Comparison of ENCODE assay signal across 18 cellular contexts in the genomic region with DNA sequence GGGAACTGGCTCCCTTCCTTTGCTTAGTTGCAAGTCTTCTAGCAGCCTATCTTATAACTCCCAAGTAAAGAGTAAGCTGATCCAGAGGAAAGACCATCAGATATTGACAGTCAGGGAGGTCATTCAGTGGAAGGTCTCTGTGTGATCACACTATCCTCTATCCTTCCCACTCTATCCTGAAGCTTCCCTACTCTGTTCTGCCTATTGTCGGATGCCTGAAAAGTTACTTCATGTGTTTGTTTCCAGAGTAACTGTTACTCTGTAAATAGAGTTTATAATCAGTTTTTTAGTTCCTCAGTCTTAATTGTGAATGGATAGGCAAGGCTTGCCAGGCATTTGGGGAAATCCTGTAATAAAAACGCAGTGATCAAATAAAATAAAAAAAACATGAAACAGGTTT.
"Had no signal": no experiment of that assay in that cellular context is flagged by ENCODE, and none has a peak within 500 bp of the region (broad histone marks: within the 10 kb centered on the region; RNA-seq: fewer than 3 reads in every experiment).

No MANE protein-coding gene starts in this region.

- H3K27ac ChIP-seq: brain microvascular endothelial cell, coronary artery, hepatocyte, lower lobe of right lung, ovary, psoas muscle, sigmoid colon, thoracic aorta, upper lobe of left lung had no signal

- H3K9me3 ChIP-seq: lower lobe of right lung, ovary, psoas muscle, sigmoid colon, thoracic aorta, upper lobe of left lung had no signal

- DNase-seq: activated CD4-positive, alpha-beta T cell treated with anti-CD3 and anti-CD28 coated beads, Interleukin-2, amount 10 ng/mL, durations not matched to agents 7 days and 5 days; activated CD8-positive, alpha-beta memory T cell treated with anti-CD3 and anti-CD28 coated beads, Interleukin-2, amount 50 U/mL, for 4 hours; activated effector memory CD4-positive, alpha-beta T cell treated with Interleukin-2 at 50 U/mL for 16 hours; activated naive CD4-positive, alpha-beta T cell treated with anti-CD3 and anti-CD28 coated beads, Interleukin-2, amount 10 ng/mL, durations not matched to agents 7 days and 5 days; activated naive CD8-positive, alpha-beta T cell treated with anti-CD3 and anti-CD28 coated beads, Interleukin-2, amount 50 U/mL, for 24 hours; activated T-cell treated with anti-CD3 and anti-CD28 coated beads, Interleukin-2, amount 50 U/mL, for 48 hours; aorta; brain microvascular endothelial cell; lower lobe of right lung; natural killer cell; ovary; psoas muscle; sigmoid colon; stimulated activated CD4-positive, alpha-beta T cell treated with anti-CD3 and anti-CD28 coated beads, Interleukin-4, amount 100 ng/mL, for 4 hours; upper lobe of left lung had no signal

- H3K36me3 ChIP-seq: brain microvascular endothelial cell, lower lobe of right lung, ovary, sigmoid colon, thoracic aorta, upper lobe of left lung had no signal

- H3K27me3 ChIP-seq: brain microvascular endothelial cell, hepatocyte, ovary, sigmoid colon, upper lobe of left lung had no signal

- H3K4me1 ChIP-seq: lower lobe of right lung, psoas muscle, sigmoid colon, upper lobe of left lung had no signal

- H3K4me3 ChIP-seq: coronary artery, hepatocyte, lower lobe of right lung, ovary, psoas muscle, sigmoid colon, thoracic aorta, upper lobe of left lung had no signal
